In genomic region chr16:90106269-90106668, GRCh38 we compare ENCODE assay signal across 11 cellular contexts. TPM values are rescaled to one million over a fixed set of nuclear protein-coding genes. Genes with fewer than 3 reads are reported as not detected.
DNase-seq lines count a peak whose midpoint lies in the region; ATAC-seq, FAIRE-seq and TF ChIP-seq lines count a peak whose summit lies in the region.
"Not testable (repeated sequence)": the region's sequence is repeated elsewhere in the genome, so short reads cannot be mapped to it uniquely, and the experiment has no call there.
"Had no signal": no experiment of that assay in that cellular context is flagged by ENCODE, and none has a peak within 500 bp of the region (broad histone marks: within the 10 kb centered on the region; RNA-seq: fewer than 3 reads in every experiment).

No MANE protein-coding gene starts in this region.

- not testable (repeated sequence) for H3K56ac ChIP-seq in H1 (replicated peaks; ENCODE audit: insufficient read length, low read depth, low read length)

- H3K36me3 Mint-ChIP-seq in T-helper 2 cell treated with Interferon-gamma antibody and Interleukin-4, amounts not matched to agents 5 μg/mL and 100 μg/mL, for 36 hours (ENCODE audit: low read depth); activated T-cell treated with anti-CD3 and anti-CD28 coated beads, Interleukin-2, amount 50 U/mL, for 72 hours (ENCODE audit: insufficient read depth in 2 of 2): not testable (repeated sequence)

- H4K8ac ChIP-seq in H1 (ENCODE audit: extremely low read depth, insufficient read depth, low read length), result not testable (repeated sequence)

- not testable (repeated sequence) for H2BK12ac ChIP-seq in H1 (ENCODE audit: low read depth, low read length)

- not testable (repeated sequence) for FAIRE-seq in H1 (lab: Jason Lieb, UNC)

- H3K9me3 ChIP-seq in DOHH2 (ENCODE audit: control insufficient read depth, insufficient read depth, low read length); H1 (ENCODE audit: insufficient read depth in 2 of 2, low read depth in 1 of 2, low read length in 1 of 2): not testable (repeated sequence)

- H3K23ac ChIP-seq in H1 (ENCODE audit: insufficient read length), result not testable (repeated sequence)

- H3K9ac ChIP-seq in H1 (replicated peaks in 1 of 4; ENCODE audit: extremely low read depth in 1 of 4, low read depth in 3 of 4, low read length in 3 of 4), result not testable (repeated sequence)

- WGBS in H1 (ENCODE audit: extremely low coverage in 1 of 2, insufficient coverage in 1 of 2, insufficient read length in 1 of 2, insufficient replicate concordance in 2 of 2, low coverage in 1 of 2, low lambda C conversion rate in 2 of 2, missing lambda C conversion rate in 1 of 2), 2 experiments, result 33% methylated on average over 26 of the region's 32 CpGs; no CpG with 5 or more reads in 1 of the 2 experiments

- not testable (repeated sequence) for H3K23me2 ChIP-seq in H1 (ENCODE audit: low read depth, low read length)

- ATAC-seq in HG02938 (IDR thresholded peaks at IDR 0.05; ENCODE audit: unreplicated experiment), result peak; percentile 86
- peak; percentile 96 to 98 for ATAC-seq in activated T-cell treated with anti-CD3 and anti-CD28 coated beads, Interleukin-2, amount 50 U/mL, for 72 hours (replicated peaks in 1 of 2)
- ATAC-seq in left lobe of liver, result peak; percentile 32

- not testable (repeated sequence) for H3K9me3 Mint-ChIP-seq in T-helper 2 cell treated with Interferon-gamma antibody and Interleukin-4, amounts not matched to agents 5 μg/mL and 100 μg/mL, for 36 hours; activated T-cell treated with anti-CD3 and anti-CD28 coated beads, Interleukin-2, amount 50 U/mL, for 72 hours

- CTCF ChIA-PET in H1 (lab: Charles Lee; ENCODE audit: partially characterized antibody), result not testable (repeated sequence)

- H3K14ac ChIP-seq in H1 (ENCODE audit: insufficient read length), result not testable (repeated sequence)

- H2AK5ac ChIP-seq in H1 (ENCODE audit: low read depth, low read length), result not testable (repeated sequence)

- not testable (repeated sequence) for H3K79me1 ChIP-seq in H1 (ENCODE audit: low read depth, low read length)

- not testable (repeated sequence) for H3K4me1 Mint-ChIP-seq in T-helper 2 cell treated with Interferon-gamma antibody and Interleukin-4, amounts not matched to agents 5 μg/mL and 100 μg/mL, for 36 hours (ENCODE audit: low read depth); activated T-cell treated with anti-CD3 and anti-CD28 coated beads, Interleukin-2, amount 50 U/mL, for 72 hours (ENCODE audit: low read depth)

- H4K5ac ChIP-seq in H1 (ENCODE audit: insufficient read length, low read depth, low read length), result not testable (repeated sequence)

- not testable (repeated sequence) for H2BK5ac ChIP-seq in H1 (ENCODE audit: low read depth, low read length)

- not testable (repeated sequence) for H3K27ac Mint-ChIP-seq in T-helper 2 cell treated with Interferon-gamma antibody and Interleukin-4, amounts not matched to agents 5 μg/mL and 100 μg/mL, for 36 hours; activated T-cell treated with anti-CD3 and anti-CD28 coated beads, Interleukin-2, amount 50 U/mL, for 72 hours

- not testable (repeated sequence) for H3F3A ChIP-seq in DOHH2 (ENCODE audit: control insufficient read depth, insufficient read depth)

- not testable (repeated sequence) for H3K4me3 ChIP-seq in DOHH2 (ENCODE audit: low read length); retinal pigment epithelial cell (ENCODE audit: low read length)
- H3K4me3 ChIP-seq in H1 (ENCODE audit: extremely low read depth in 1 of 4, insufficient read depth in 2 of 4, low read depth in 3 of 4, low read length in 4 of 4), result peak overlapping the region; percentile 33 to 53 (median 38); a peak in 6 of 8 replicates

- not testable (repeated sequence) for H4K20me1 ChIP-seq in DOHH2 (ENCODE audit: control insufficient read depth, insufficient read depth, low read depth, low read length); H1 (replicated peaks in 1 of 2; ENCODE audit: control insufficient read depth in 1 of 2, insufficient read depth in 2 of 2, low read length in 2 of 2)

- H2BK15ac ChIP-seq in H1 (ENCODE audit: low read length), result not testable (repeated sequence)

- not testable (repeated sequence) for H2BK20ac ChIP-seq in H1 (ENCODE audit: low read length)

- not testable (repeated sequence) for H3K36me3 ChIP-seq in DOHH2 (ENCODE audit: control insufficient read depth, low read length); H1 (ENCODE audit: control insufficient read depth in 2 of 4, insufficient read depth in 4 of 4, low read length in 3 of 4)

- H2BK120ac ChIP-seq in H1 (replicated peaks; ENCODE audit: low read depth, low read length), result not testable (repeated sequence)

- DNase-seq in T-helper 2 cell treated with Interferon-gamma antibody and Interleukin-4, amounts not matched to agents 5 μg/mL and 100 μg/mL, for 36 hours (ENCODE audit: low spot score), result peak; percentile 56
- peak; percentile 67 to 82 for DNase-seq in activated T-cell treated with anti-CD3 and anti-CD28 coated beads, Interleukin-2, amount 50 U/mL, for 72 hours
- peak; percentile 68 to 95 for DNase-seq in H1 (ENCODE audit: low read depth in 1 of 2, low spot score in 2 of 2)
- not testable (repeated sequence) for DNase-seq in left lobe of liver (ENCODE audit: low spot score); retinal pigment epithelial cell (ENCODE audit: low read depth)
- peak; percentile 55 to 61 for DNase-seq in stimulated activated CD8-positive, alpha-beta memory T cell treated with anti-CD3 and anti-CD28 coated beads, Interleukin-7, amount 100 ng/mL, for 48 hours (ENCODE audit: extremely low read depth in 1 of 2, low read depth in 1 of 2)

- TF ChIP-seq EP300 in H1 (IDR thresholded peaks at IDR 0.05; ENCODE audit: borderline replicate concordance in 1 of 2, low read depth in 2 of 2, low read length in 2 of 2), result not testable (repeated sequence)

- TF ChIP-seq POLR2A in H1 (IDR thresholded peaks at IDR 0.05; ENCODE audit: control extremely low read depth in 1 of 2, low read depth in 2 of 2, low read length in 2 of 2), result not testable (repeated sequence)

- not testable (repeated sequence) for H3K4me3 Mint-ChIP-seq in T-helper 2 cell treated with Interferon-gamma antibody and Interleukin-4, amounts not matched to agents 5 μg/mL and 100 μg/mL, for 36 hours
- peak overlapping the region in 1 of 2 donors; percentile 67 for H3K4me3 Mint-ChIP-seq in activated T-cell treated with anti-CD3 and anti-CD28 coated beads, Interleukin-2, amount 50 U/mL, for 72 hours

- not testable (repeated sequence) for H3K27me3 Mint-ChIP-seq in T-helper 2 cell treated with Interferon-gamma antibody and Interleukin-4, amounts not matched to agents 5 μg/mL and 100 μg/mL, for 36 hours (ENCODE audit: low read depth); activated T-cell treated with anti-CD3 and anti-CD28 coated beads, Interleukin-2, amount 50 U/mL, for 72 hours (ENCODE audit: low read depth)

- not testable (repeated sequence) for H3K4me2 ChIP-seq in DOHH2 (ENCODE audit: low read length)
- H3K4me2 ChIP-seq in H1 (ENCODE audit: insufficient read depth in 1 of 2, low read depth in 2 of 2, low read length in 2 of 2), result peak overlapping the region in 1 of 2 experiments; percentile 37; a peak in 1 of 4 replicates

- not testable (repeated sequence) for H3K4ac ChIP-seq in H1 (replicated peaks; ENCODE audit: insufficient read length, low read depth, low read length)

- TF ChIP-seq RAD21 in H1 (IDR thresholded peaks at IDR 0.05 in 1 of 2, conservative IDR thresholded peaks at IDR 0.05 in 1 of 2; ENCODE audit: low read depth in 2 of 2, low read length in 2 of 2), result peak; percentile 24 to 28; a peak in 2 of 4 replicates

- not testable (repeated sequence) for H3K4me1 ChIP-seq in DOHH2 (ENCODE audit: control insufficient read depth, low read length); H1 (replicated peaks in 1 of 4; ENCODE audit: control insufficient read depth in 3 of 4, insufficient read depth in 4 of 4, low read length in 3 of 4)

- not testable (repeated sequence) for H2AFZ ChIP-seq in H1 (ENCODE audit: low read length)

- H3K18ac ChIP-seq in H1 (ENCODE audit: extremely low read depth, low read length), result not testable (repeated sequence)

- not testable (repeated sequence) for H4K91ac ChIP-seq in H1 (replicated peaks; ENCODE audit: insufficient read length, low read length)

- H3K79me2 ChIP-seq in DOHH2 (ENCODE audit: control insufficient read depth, low read length); H1 (ENCODE audit: control insufficient read depth in 1 of 2, insufficient read depth in 2 of 2, low read length in 2 of 2): not testable (repeated sequence)

- not testable (repeated sequence) for H3K27ac ChIP-seq in DOHH2 (ENCODE audit: low read depth, low read length); H1 (ENCODE audit: low read depth, low read length)

- H3K27me3 ChIP-seq in DOHH2 (ENCODE audit: control insufficient read depth, low read length); H1 (replicated peaks in 1 of 4; ENCODE audit: control insufficient read depth in 3 of 4, extremely low read depth in 1 of 4, insufficient read depth in 3 of 4, low read length in 3 of 4): not testable (repeated sequence)

- POLR2A ChIA-PET in H1 (lab: Charles Lee; ENCODE audit: partially characterized antibody), result not testable (repeated sequence)

- TF ChIP-seq CTCF in DOHH2 (IDR thresholded peaks at IDR 0.05; ENCODE audit: low read depth, low read length, poor library complexity, severe bottlenecking) (peak; percentile 19), H1 (IDR thresholded peaks at IDR 0.05; ENCODE audit: control extremely low read depth in 1 of 3, insufficient read depth in 1 of 3, low read depth in 1 of 3, low read length in 3 of 3) (peak; percentile 31 to 82 (median 47)), retinal pigment epithelial cell (conservative IDR thresholded peaks at IDR 0.05; ENCODE audit: low read depth, low read length) (peak; percentile 28)

- H3K9me2 ChIP-seq in DOHH2 (replicated peaks; ENCODE audit: control insufficient read depth, low read length), result not testable (repeated sequence)

TF ChIP-seq in H1, 55 proteins besides CTCF, POLR2A, EP300 and RAD21:
- TF ChIP-seq CREB1 (IDR thresholded peaks at IDR 0.05), result peak; percentile 75

RNA-seq across cellular contexts. Expression of gene PRDM7, which starts 29.1 kb away (rescaled TPM):
- total RNA-seq in activated T-cell treated with anti-CD3 and anti-CD28 coated beads, Interleukin-2, amount 50 U/mL, for 72 hours, result not detected
- total RNA-seq in H1 (2021; fragmentation: NEBNext Ultra II Directional; extraction: Animal tissue kit (Norgen Biotek cat#: 25700)), result not detected in 2 replicates
- polyA plus RNA-seq in H1 (2011; rRNA removed), result 0.02 TPM in 1 of 2 replicates, not detected in the other
- not detected for polyA plus RNA-seq in H1 (2011; cell fraction: cytosol; rRNA removed)
- not detected for polyA plus RNA-seq in H1 (2011; cell fraction: nucleus; rRNA removed)
- polyA plus RNA-seq in H1 (2012, experiment 1 of 2), result 0.15 to 0.20 TPM in 2 of 4 replicates, not detected in the others
- not detected for polyA plus RNA-seq in H1 (2012, experiment 2 of 2)
- polyA plus RNA-seq in H1 (2013, experiment 1 of 2), result not detected
- not detected for polyA plus RNA-seq in H1 (2013, experiment 2 of 2)
- polyA minus RNA-seq in H1 (2011; rRNA and poly(A)+ RNA removed), result not detected in 2 replicates
- polyA minus RNA-seq in H1 (2011; cell fraction: cytosol; rRNA and poly(A)+ RNA removed), result not detected
- not detected for polyA minus RNA-seq in H1 (2011; cell fraction: nucleus; rRNA and poly(A)+ RNA removed)
- total RNA-seq in left lobe of liver, result not detected
- total RNA-seq: breast epithelium, Right ventricle myocardium superior had no signal
- polyA plus RNA-seq: small intestine had no signal

Comparison
In these comparisons a context has a peak if more than half of its experiments do, and no peak if none do; other contexts are left out.
1. ATAC-seq: peak in every context shown above with its lines; median percentile 97 in activated T-cell treated with anti-CD3 and anti-CD28 coated beads, Interleukin-2, amount 50 U/mL, for 72 hours; 86 in HG02938; 32 in left lobe of liver.